Comparison of ENCODE assay signal across 16 cellular contexts in the genomic region with DNA sequence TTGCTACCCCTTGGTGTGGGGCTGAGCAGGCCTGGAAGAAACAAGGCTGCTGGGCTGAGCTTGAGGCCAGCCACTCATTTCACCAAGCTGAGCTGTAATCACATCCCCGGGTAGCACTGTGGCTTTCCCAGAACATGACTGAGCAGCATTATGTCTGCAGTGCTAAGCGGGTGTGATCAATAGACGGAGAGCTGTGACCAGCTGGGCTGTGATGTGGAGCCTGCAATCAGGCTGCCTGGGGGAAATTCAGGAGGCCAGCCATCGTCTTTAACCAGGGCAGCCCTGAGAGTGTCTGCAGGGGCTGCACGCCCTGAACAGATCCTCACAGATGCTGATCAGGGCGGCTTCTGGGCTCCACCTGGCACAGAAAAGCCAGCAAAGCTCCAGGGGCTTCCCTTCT.
DNase-seq lines count a peak whose midpoint lies in the region; ATAC-seq and TF ChIP-seq lines count a peak whose summit lies in the region.
"Had no signal": no experiment of that assay in that cellular context is flagged by ENCODE, and none has a peak within 500 bp of the region (broad histone marks: within the 10 kb centered on the region; RNA-seq: fewer than 3 reads in every experiment).

No MANE protein-coding gene starts in this region.

- H3K4me1 ChIP-seq in SK-N-SH (ENCODE audit: control insufficient read depth in 1 of 2, insufficient read depth in 2 of 2, low read depth in 1 of 2, low read length in 1 of 2): peaks cover 0 to 7% of the 10 kb centered on the region in 2 experiments; a peak in 1 of 4 replicates
- no peaks in the 10 kb centered on the region for H3K4me1 ChIP-seq in foreskin keratinocyte
- H3K4me1 ChIP-seq in trophoblast cell (ENCODE audit: control insufficient read depth in 1 of 2, insufficient read depth in 2 of 2, low read length in 2 of 2): no peaks in the 10 kb centered on the region
- H3K4me1 ChIP-seq: Peyer's patch had no signal

- H3K4me3 ChIP-seq in SK-N-SH (ENCODE audit: low read depth in 2 of 2, low read length in 1 of 2): no peak overlapping the region
- H3K4me3 ChIP-seq in trophoblast cell (ENCODE audit: low read depth, low read length): peak overlapping the region; percentile 49
- H3K4me3 ChIP-seq: Peyer's patch, SK-N-MC had no signal

- H4K8ac ChIP-seq in trophoblast cell (ENCODE audit: low read depth, low read length): no peak overlapping the region

- no peak overlapping the region for H2BK5ac ChIP-seq in trophoblast cell (ENCODE audit: low read depth, low read length, poor library complexity)

- H2AFZ ChIP-seq in SK-N-SH (ENCODE audit: low read depth) (no peak overlapping the region), trophoblast cell (ENCODE audit: insufficient read depth, low read length, poor library complexity) (no peak overlapping the region)

- H3K36me3 ChIP-seq in SK-N-SH (replicated peaks in 1 of 2; ENCODE audit: control insufficient read depth in 1 of 2, insufficient read depth in 2 of 2, low read length in 1 of 2) (no peaks in the 10 kb centered on the region), trophoblast cell (ENCODE audit: control insufficient read depth in 1 of 2, insufficient read depth in 2 of 2, low read length in 2 of 2) (no peaks in the 10 kb centered on the region)
- H3K36me3 ChIP-seq: Peyer's patch had no signal

- H3K79me1 ChIP-seq in trophoblast cell (ENCODE audit: low read length): no peaks in the 10 kb centered on the region

- ATAC-seq in foreskin keratinocyte (peak; percentile 22), Right ventricle myocardium inferior (no peak)

- H3K79me2 ChIP-seq in SK-N-SH (ENCODE audit: insufficient read depth): no peaks in the 10 kb centered on the region
- H3K79me2 ChIP-seq in trophoblast cell (ENCODE audit: control insufficient read depth, insufficient read depth, low read length, poor library complexity): no peaks in the 10 kb centered on the region

- no peaks in the 10 kb centered on the region for H3K9me2 ChIP-seq in SK-N-SH

- no peak overlapping the region for H2BK120ac ChIP-seq in trophoblast cell (ENCODE audit: insufficient read depth, low read length, poor library complexity)

- intact Hi-C loops in Right ventricle myocardium inferior (cut with DNase I): no loop called here

- no peaks in the 10 kb centered on the region for H3K9me3 ChIP-seq in SK-N-SH
- H3K9me3 ChIP-seq in trophoblast cell (ENCODE audit: insufficient read depth, low read depth, low read length): peaks cover 2% of the 10 kb centered on the region
- H3K9me3 ChIP-seq: Peyer's patch had no signal

- H3K4ac ChIP-seq in trophoblast cell (ENCODE audit: low read depth, low read length): no peak overlapping the region

- DNase-seq in ELF-1 (ENCODE audit: low read depth, low spot score) (peak; percentile 8), SK-N-SH (peak; percentile 51), foreskin keratinocyte (no peak), trophoblast cell (no peak), T-helper 9 cell (no peak), Right ventricle myocardium inferior (ENCODE audit: missing footprints) (no peak), GM13977 (ENCODE audit: low spot score) (no peak)
- DNase-seq: ACHN, KG1, NCI-H1105 treated with DMSO at 0.1 percent for 48 hours, NCI-H1694 treated with DMSO at 0.1 percent for 48 hours, NCI-H345, NCI-H524 treated with DMSO at 0.1 percent for 48 hours, Peyer's patch had no signal

- no peak overlapping the region for H4K12ac ChIP-seq in trophoblast cell (ENCODE audit: low read depth, low read length)

- no peak overlapping the region for H3K9ac ChIP-seq in SK-N-SH
- H3K9ac ChIP-seq in trophoblast cell (ENCODE audit: low read length): no peak overlapping the region

- no peak overlapping the region for H3K14ac ChIP-seq in trophoblast cell (ENCODE audit: low read length)

- H2BK12ac ChIP-seq in trophoblast cell (ENCODE audit: low read length): no peak overlapping the region

- TF ChIP-seq CTCF in SK-N-SH (IDR thresholded peaks at IDR 0.05) (no peak), foreskin keratinocyte (conservative IDR thresholded peaks at IDR 0.05) (no peak), GM13977 (IDR thresholded peaks at IDR 0.05; ENCODE audit: extremely low read depth, insufficient read depth, missing control alignments) (no peak)

- no peak for TF ChIP-seq RAD21 in SK-N-SH (IDR thresholded peaks at IDR 0.05; ENCODE audit: low read length)

- no peak overlapping the region for H3K18ac ChIP-seq in trophoblast cell (ENCODE audit: low read length)

- no peak overlapping the region for H4K91ac ChIP-seq in trophoblast cell (ENCODE audit: low read depth, low read length)

- H4K20me1 ChIP-seq in SK-N-SH (ENCODE audit: insufficient read depth): no peaks in the 10 kb centered on the region

- in situ Hi-C loops in GM13977 (cut with MboI; ENCODE audit: low pct_unique_long_range_greater_than_20kb, low sequenced_read_pairs, unreplicated experiment): no loop called here

- CTCF ChIA-PET in SK-N-SH (lab: Yijun Ruan, JAX): no interaction called here

- 28% methylated on average over 4 of the region's 6 CpGs for WGBS in SK-N-SH (ENCODE audit: low lambda C conversion rate)
- WGBS in trophoblast cell (ENCODE audit: extremely low coverage, insufficient coverage, insufficient read length): no CpG with 5 or more reads among the region's 6 CpGs

- no peak overlapping the region for H3K23ac ChIP-seq in trophoblast cell (ENCODE audit: low read length)

- POLR2A ChIA-PET in SK-N-SH (lab: Yijun Ruan, JAX): no interaction called here

- H3K27ac ChIP-seq in SK-N-SH (ENCODE audit: low read depth in 2 of 2, low read length in 1 of 2) (no peak overlapping the region), foreskin keratinocyte (no peak overlapping the region), trophoblast cell (ENCODE audit: low read depth, low read length) (no peak overlapping the region)
- H3K27ac ChIP-seq: C4-2B, Peyer's patch, SK-N-MC had no signal

- no peaks in the 10 kb centered on the region for H3F3A ChIP-seq in SK-N-SH (replicated peaks; ENCODE audit: insufficient read depth)

- no peak overlapping the region for H2AK5ac ChIP-seq in trophoblast cell (ENCODE audit: low read length)

- H3K4me2 ChIP-seq in SK-N-SH (no peak overlapping the region), trophoblast cell (ENCODE audit: low read length) (no peak overlapping the region)

- TF ChIP-seq EP300 in SK-N-SH (IDR thresholded peaks at IDR 0.05; ENCODE audit: borderline replicate concordance in 1 of 2, low read depth in 1 of 2, low read length in 1 of 2): no peak

- H3K27me3 ChIP-seq in SK-N-SH (ENCODE audit: insufficient read depth): no peaks in the 10 kb centered on the region
- no peaks in the 10 kb centered on the region for H3K27me3 ChIP-seq in foreskin keratinocyte
- peaks cover 3% of the 10 kb centered on the region for H3K27me3 ChIP-seq in trophoblast cell (ENCODE audit: insufficient read depth, low read length)
- H3K27me3 ChIP-seq: Peyer's patch had no signal

TF ChIP-seq in SK-N-SH, 30 proteins besides CTCF, POLR2A, EP300 and RAD21:
- TF ChIP-seq SIN3A (IDR thresholded peaks at IDR 0.05; ENCODE audit: borderline replicate concordance, low read depth, low read length) (no peak), GATA2 (CRISPR knock-in tag; IDR thresholded peaks at IDR 0.05) (peak; percentile 15; the same call in 1 of the 2 replicates)

Comparison
In these comparisons a context has a peak if more than half of its experiments do, and no peak if none do; other contexts are left out.
1. DNase-seq: peak in ELF-1 (single experiment) and SK-N-SH (single experiment); none in foreskin keratinocyte (0 of 2), trophoblast cell (0 of 2), T-helper 9 cell (single experiment), Right ventricle myocardium inferior (single experiment) and GM13977 (single experiment).